25 cellular contexts compared by ENCODE assay signal in the genomic region with DNA sequence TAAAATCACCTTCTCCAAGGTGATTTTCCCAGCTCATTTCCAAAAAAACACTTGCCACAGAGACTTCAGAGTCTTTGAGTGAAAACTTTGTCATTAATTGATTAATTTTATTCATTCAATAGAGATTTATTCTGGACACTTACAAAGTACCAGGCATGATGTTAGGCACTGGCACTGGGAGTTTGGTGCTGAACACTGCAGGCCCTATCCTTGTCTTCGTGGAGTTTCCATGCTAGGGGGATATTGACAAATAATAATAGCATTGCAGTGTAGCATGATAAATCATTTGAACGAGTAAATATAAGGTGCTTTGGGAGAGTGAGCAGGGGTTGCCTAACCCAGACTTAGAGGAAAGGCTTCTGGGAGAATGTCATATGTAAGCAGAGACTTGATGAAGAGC.
DNase-seq lines count a peak whose midpoint lies in the region; ATAC-seq and TF ChIP-seq lines count a peak whose summit lies in the region.
"Had no signal": no experiment of that assay in that cellular context is flagged by ENCODE, and none has a peak within 500 bp of the region (broad histone marks: within the 10 kb centered on the region; RNA-seq: fewer than 3 reads in every experiment).

No MANE protein-coding gene starts in this region.

- H3K27me3 Mint-ChIP-seq in Calu3 (ENCODE audit: unreplicated experiment) (no peaks in the 10 kb centered on the region), endodermal cell (ENCODE audit: insufficient read depth) (no peaks in the 10 kb centered on the region), neural progenitor cell (ENCODE audit: insufficient read depth, low read depth) (peaks cover 2% of the 10 kb centered on the region)

- H2AFZ ChIP-seq in IMR-90 (replicated peaks; ENCODE audit: low read length, poor library complexity), result no peak overlapping the region
- no peak overlapping the region for H2AFZ ChIP-seq in neural progenitor cell (replicated peaks)

- intact Hi-C loops in Calu3 (cut with micrococcal nuclease; ENCODE audit: unreplicated experiment) (loop anchor here (10.0 kb wide), 3 partner anchors 486 to 1146 kb away; no protein-coding TSS in a partner anchor), IMR-90 (cut with micrococcal nuclease) (no loop called here)

- TF ChIP-seq POLR2A in IMR-90 (IDR thresholded peaks at IDR 0.05; ENCODE audit: low read depth, low read length), result no peak

- H3F3A ChIP-seq in neural progenitor cell (ENCODE audit: low read depth), result peaks cover 40% of the 10 kb centered on the region

- POLR2A ChIA-PET in IMR-90 (lab: Charles Lee; ENCODE audit: unreplicated experiment), result no interaction called here

- H2BK20ac ChIP-seq in IMR-90 (ENCODE audit: low read depth, low read length), result 0 out of 2 replicates have a peak overlapping the region, but pooled peaks have one; percentile 4

- H3K14ac ChIP-seq in IMR-90 (replicated peaks; ENCODE audit: low read depth, low read length), result peak overlapping the region; percentile 45; the same call in 1 of the 2 replicates

- no peaks in the 10 kb centered on the region for H3K9me3 ChIP-seq in IMR-90 (ENCODE audit: control insufficient read depth, insufficient read depth, low read length)
- no peaks in the 10 kb centered on the region for H3K9me3 ChIP-seq in endodermal cell (ENCODE audit: control insufficient read depth, low read length)
- H3K9me3 ChIP-seq in neural progenitor cell (ENCODE audit: low read depth), result no peaks in the 10 kb centered on the region
- H3K9me3 ChIP-seq: BLaER1, thyroid gland had no signal

- H3K9ac ChIP-seq in IMR-90 (ENCODE audit: low read depth, low read length) (no peak overlapping the region), endodermal cell (ENCODE audit: extremely low read depth, low read length, poor library complexity, severe bottlenecking) (no peak overlapping the region), neural progenitor cell (no peak overlapping the region)
- H3K9ac ChIP-seq: BLaER1 had no signal

- H3K27ac Mint-ChIP-seq in Calu3 (ENCODE audit: unreplicated experiment) (peak overlapping the region; percentile 78), endodermal cell (peak overlapping the region; percentile 93), neural progenitor cell (peak overlapping the region; percentile 64)
- H3K27ac Mint-ChIP-seq: activated CD4-positive, alpha-beta memory T cell treated with anti-CD3 and anti-CD28 coated beads for 36 hours; activated T-helper 17 cell treated with anti-CD3 and anti-CD28 coated beads, Interleukin-2, amount 50 U/mL, for 72 hours; stimulated activated naive CD8-positive, alpha-beta T cell treated with anti-CD3 and anti-CD28 coated beads, Interleukin-15, Interleukin-2, amounts not matched to agents 100 ng/mL and 50 ng/mL, for 24 hours had no signal

- no peak for ATAC-seq in IMR-90 (ENCODE audit: low read depth)
- ATAC-seq: activated T-helper 17 cell treated with anti-CD3 and anti-CD28 coated beads, Interleukin-2, amount 50 U/mL, for 72 hours; esophagus mucosa; foreskin keratinocyte had no signal

- H3K4me3 Mint-ChIP-seq in Calu3 (ENCODE audit: low read depth, unreplicated experiment) (peak overlapping the region; percentile 18), endodermal cell (peak overlapping the region; percentile 38), neural progenitor cell (peak overlapping the region; percentile 35)
- H3K4me3 Mint-ChIP-seq: activated CD4-positive, alpha-beta memory T cell treated with anti-CD3 and anti-CD28 coated beads for 36 hours; activated T-helper 17 cell treated with anti-CD3 and anti-CD28 coated beads, Interleukin-2, amount 50 U/mL, for 72 hours; stimulated activated naive CD8-positive, alpha-beta T cell treated with anti-CD3 and anti-CD28 coated beads, Interleukin-15, Interleukin-2, amounts not matched to agents 100 ng/mL and 50 ng/mL, for 24 hours had no signal

- 54% methylated on average over 2 of the region's 2 CpGs; no CpG with 5 or more reads in 1 of the 2 experiments for WGBS in IMR-90 (ENCODE audit: extremely low coverage in 2 of 2, insufficient read length in 1 of 2), 2 experiments
- WGBS in endodermal cell (ENCODE audit: insufficient coverage in 1 of 2, insufficient read length in 1 of 2), 2 experiments, result 76 to 92% methylated on average over 2 of the region's 2 CpGs

- peak overlapping the region; percentile 15; the same call in 1 of the 3 replicates for H2BK15ac ChIP-seq in IMR-90 (ENCODE audit: low read depth, low read length)

- dilution Hi-C loops in IMR-90 (cut with HindIII; ENCODE audit: low sequenced_read_pairs, unreplicated experiment), result no loop called here

- peaks cover 100% of the 10 kb centered on the region for H3K79me2 ChIP-seq in neural progenitor cell (ENCODE audit: low read depth)

- no peaks in the 10 kb centered on the region for H3K9me3 Mint-ChIP-seq in Calu3 (ENCODE audit: low read depth, unreplicated experiment)
- H3K9me3 Mint-ChIP-seq in endodermal cell, result no peaks in the 10 kb centered on the region
- H3K9me3 Mint-ChIP-seq in neural progenitor cell, result no peaks in the 10 kb centered on the region
- H3K9me3 Mint-ChIP-seq: activated CD4-positive, alpha-beta memory T cell treated with anti-CD3 and anti-CD28 coated beads for 36 hours; activated T-helper 17 cell treated with anti-CD3 and anti-CD28 coated beads, Interleukin-2, amount 50 U/mL, for 72 hours; stimulated activated naive CD8-positive, alpha-beta T cell treated with anti-CD3 and anti-CD28 coated beads, Interleukin-15, Interleukin-2, amounts not matched to agents 100 ng/mL and 50 ng/mL, for 24 hours had no signal

- in situ Hi-C loops in IMR-90 (cut with MboI; ENCODE audit: low sequenced_read_pairs), result no loop called here

- peak overlapping the region; percentile 36 for H2BK120ac ChIP-seq in IMR-90 (ENCODE audit: low read depth, low read length)

- H4K20me1 ChIP-seq in IMR-90 (ENCODE audit: insufficient read depth, low read length), result no peaks in the 10 kb centered on the region
- H4K20me1 ChIP-seq in neural progenitor cell (ENCODE audit: low read depth), result peaks cover 60% of the 10 kb centered on the region
- H4K20me1 ChIP-seq: BLaER1 had no signal

- peak overlapping the region; percentile 67; the same call in 1 of the 2 replicates for H2AK5ac ChIP-seq in IMR-90 (ENCODE audit: low read depth, low read length)

- H4K5ac ChIP-seq in IMR-90 (ENCODE audit: low read depth, low read length), result no peak overlapping the region

- H3K4ac ChIP-seq in IMR-90 (ENCODE audit: low read depth, low read length), result peak overlapping the region; percentile 77

- H3K4me3 ChIP-seq in IMR-90 (ENCODE audit: insufficient read depth, low read depth, low read length), result no peak overlapping the region
- peak overlapping the region; percentile 76 for H3K4me3 ChIP-seq in endodermal cell (ENCODE audit: low read length)
- H3K4me3 ChIP-seq in neural progenitor cell, result no peak overlapping the region
- H3K4me3 ChIP-seq: BLaER1, cardiac muscle cell, coronary artery, SK-N-MC, skin epidermis, thyroid gland had no signal

- H3K23ac ChIP-seq in IMR-90 (ENCODE audit: low read depth, low read length), result 0 out of 2 replicates have a peak overlapping the region, but pooled peaks have one; percentile 8

- peak overlapping the region; percentile 34 for H4K91ac ChIP-seq in IMR-90 (ENCODE audit: insufficient read depth, low read depth, low read length)

- no peak overlapping the region for H3K4me2 ChIP-seq in IMR-90 (ENCODE audit: low read depth, low read length)
- peak overlapping the region; percentile 81 for H3K4me2 ChIP-seq in neural progenitor cell
- H3K4me2 ChIP-seq: BLaER1 had no signal

- no peak overlapping the region for H2AK9ac ChIP-seq in IMR-90 (replicated peaks; ENCODE audit: low read depth, low read length, poor library complexity)

- H3K27ac ChIP-seq in IMR-90 (ENCODE audit: insufficient read depth, low read length) (no peak overlapping the region), endodermal cell (ENCODE audit: low read depth, low read length) (no peak overlapping the region), neural progenitor cell (peak overlapping the region; percentile 89)
- H3K27ac ChIP-seq: BLaER1, cardiac muscle cell, coronary artery, foreskin keratinocyte, SK-N-MC had no signal

- TF ChIP-seq CTCF in Calu3 (IDR thresholded peaks at IDR 0.05; ENCODE audit: unreplicated experiment) (no peak), IMR-90 (conservative IDR thresholded peaks at IDR 0.05; ENCODE audit: low read depth, low read length) (no peak), endodermal cell (conservative IDR thresholded peaks at IDR 0.05) (no peak), neural progenitor cell (IDR thresholded peaks at IDR 0.05) (no peak), GM10266 (IDR thresholded peaks at IDR 0.05; ENCODE audit: control insufficient read depth, insufficient read depth, low read depth, missing control alignments) (no peak)

- H3K36me3 ChIP-seq in IMR-90 (ENCODE audit: control insufficient read depth, insufficient read depth, low read length), result no peaks in the 10 kb centered on the region
- H3K36me3 ChIP-seq in endodermal cell (ENCODE audit: control insufficient read depth, insufficient read depth, low read length), result peaks cover 17% of the 10 kb centered on the region
- no peaks in the 10 kb centered on the region for H3K36me3 ChIP-seq in neural progenitor cell
- H3K36me3 ChIP-seq: BLaER1, cardiac muscle cell, thyroid gland had no signal

- H3K27me3 ChIP-seq in IMR-90 (ENCODE audit: control insufficient read depth, insufficient read depth, low read length) (no peaks in the 10 kb centered on the region), endodermal cell (ENCODE audit: control insufficient read depth, insufficient read depth, low read length, poor library complexity, severe bottlenecking) (no peaks in the 10 kb centered on the region), neural progenitor cell (no peaks in the 10 kb centered on the region)
- H3K27me3 ChIP-seq: BLaER1, cardiac muscle cell, foreskin keratinocyte, thyroid gland had no signal

- H3K36me3 Mint-ChIP-seq in Calu3 (ENCODE audit: insufficient read depth, unreplicated experiment), result peaks cover 19% of the 10 kb centered on the region
- peaks cover 14% of the 10 kb centered on the region for H3K36me3 Mint-ChIP-seq in endodermal cell (ENCODE audit: low read depth)
- peaks cover 14% of the 10 kb centered on the region for H3K36me3 Mint-ChIP-seq in neural progenitor cell
- H3K36me3 Mint-ChIP-seq: activated CD4-positive, alpha-beta memory T cell treated with anti-CD3 and anti-CD28 coated beads for 36 hours had no signal

- H3K79me1 ChIP-seq in IMR-90 (ENCODE audit: low read depth in 1 of 2, low read length in 2 of 2), result peaks cover 0 to 22% of the 10 kb centered on the region in 2 experiments; a peak in 1 of 4 replicates

- H2BK5ac ChIP-seq in IMR-90 (ENCODE audit: low read depth, low read length, poor library complexity, severe bottlenecking), result no peak overlapping the region

- H3K4me1 ChIP-seq in IMR-90 (ENCODE audit: control insufficient read depth, insufficient read depth, low read length) (peaks cover 9% of the 10 kb centered on the region), endodermal cell (ENCODE audit: control insufficient read depth, insufficient read depth, low read length) (peaks cover 32% of the 10 kb centered on the region), neural progenitor cell (peaks cover 58% of the 10 kb centered on the region)

- H3K4me1 Mint-ChIP-seq in Calu3 (ENCODE audit: low read depth, unreplicated experiment) (peaks cover 72% of the 10 kb centered on the region), endodermal cell (peaks cover 70% of the 10 kb centered on the region), neural progenitor cell (peaks cover 69% of the 10 kb centered on the region)
- H3K4me1 Mint-ChIP-seq: activated T-helper 17 cell treated with anti-CD3 and anti-CD28 coated beads, Interleukin-2, amount 50 U/mL, for 72 hours had no signal

- no TSS peak for BruUV-seq in Calu3 (replicated peaks; lab: Mats Ljungman, UMichigan)
- BruUV-seq in IMR-90 (replicated peaks; lab: Mats Ljungman, UMichigan), result no TSS peak

- H3K9me1 ChIP-seq in IMR-90 (ENCODE audit: insufficient read depth, low read length), result no peaks in the 10 kb centered on the region; the same call in 1 of the 2 replicates

- CTCF ChIA-PET in Calu3 (lab: Charles Lee), result interaction anchor here (0.7 to 1.0 kb wide), 2 partner anchors 13 to 212 kb away, joined by 3 read pairs; no protein-coding TSS in a partner anchor
- CTCF ChIA-PET in IMR-90 (lab: Yijun Ruan, JAX), result interaction anchor here (0.7 kb wide), 1 partner anchor 276 kb away, joined by 5 read pairs; no protein-coding TSS in a partner anchor

- DNase-seq in Calu3 (no peak), IMR-90 (no peak), endodermal cell (no peak), neural progenitor cell (ENCODE audit: low spot score) (no peak), GM10266 (ENCODE audit: extremely low spot score) (no peak), NCI-H2107 treated with DMSO at 0.1 percent for 48 hours (lab: John Stamatoyannopoulos, UW; ENCODE audit: unreplicated experiment) (no peak), activated T-cell treated with anti-CD3 and anti-CD28 coated beads for 4 hours (no peak)
- DNase-seq: activated CD4-positive, alpha-beta memory T cell treated with anti-CD3 and anti-CD28 coated beads for 36 hours; activated CD4-positive, CD25-positive, alpha-beta regulatory T cell treated with anti-CD3 and anti-CD28 coated beads, Interleukin-2, amount 50 U/mL, for 72 hours; activated CD8-positive, alpha-beta memory T cell treated with anti-CD3 and anti-CD28 coated beads, Interleukin-2, amount 50 U/mL, for 48 hours; activated naive CD4-positive, alpha-beta T cell treated with anti-CD3 and anti-CD28 coated beads, Interleukin-2, amount 50 U/mL, for 16 hours; amygdala; effector memory CD4-positive, alpha-beta T cell; foreskin keratinocyte; NCI-H1930; NCI-H524 treated with DMSO at 0.1 percent for 48 hours had no signal

- no peak overlapping the region for H4K8ac ChIP-seq in IMR-90 (ENCODE audit: low read depth in 2 of 2, low read length in 2 of 2)

- H3K56ac ChIP-seq in IMR-90 (ENCODE audit: extremely low read depth, insufficient read depth, low read length), result no peak overlapping the region

- H3K18ac ChIP-seq in IMR-90 (ENCODE audit: low read depth, low read length), result 0 out of 2 replicates have a peak overlapping the region, but pooled peaks have one; percentile 50

- no peak for TF ChIP-seq RAD21 in IMR-90 (IDR thresholded peaks at IDR 0.05; ENCODE audit: low read length)
